ENCODE assay signal across 13 cellular contexts in the genomic region with DNA sequence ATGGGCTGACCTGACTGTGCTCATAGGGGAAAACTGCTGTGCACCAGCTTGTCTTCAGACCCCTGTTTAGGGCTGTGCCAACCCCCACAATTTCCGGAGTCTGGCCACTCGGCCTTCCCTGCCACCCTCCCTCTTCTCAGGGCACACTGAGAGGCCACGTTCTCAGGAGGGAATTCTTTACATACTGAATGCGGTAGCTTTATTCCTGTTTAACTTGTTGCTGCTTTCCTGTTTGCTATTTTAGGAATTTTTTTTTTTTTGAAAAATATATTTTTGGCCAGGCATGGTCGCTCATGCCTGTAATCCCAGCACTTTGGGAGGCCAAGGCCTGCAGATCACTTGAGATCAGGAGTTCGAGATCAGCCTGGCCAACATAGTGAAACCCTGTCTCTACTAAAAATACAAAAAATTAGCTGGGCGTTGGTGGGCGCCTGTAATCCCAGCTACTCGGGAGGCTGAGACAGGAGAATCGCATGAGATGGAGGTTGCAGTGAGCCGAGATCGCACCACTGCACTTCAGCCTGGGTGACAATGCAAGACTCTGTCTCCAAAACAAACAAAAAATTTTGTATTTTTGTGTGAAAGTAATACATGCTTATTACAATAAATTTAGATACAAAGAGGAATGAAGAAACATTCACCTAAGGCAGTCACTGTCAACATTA. TPM values are rescaled to one million over a fixed set of nuclear protein-coding genes. Genes with fewer than 3 reads are reported as not detected.
DNase-seq lines count a peak whose midpoint lies in the region; ATAC-seq and TF ChIP-seq lines count a peak whose summit lies in the region.
"Had no signal": no experiment of that assay in that cellular context is flagged by ENCODE, and none has a peak within 500 bp of the region (broad histone marks: within the 10 kb centered on the region; RNA-seq: fewer than 3 reads in every experiment).

No MANE protein-coding gene starts in this region.

- peak overlapping the region in 6 of 10 donors; percentile 47 to 63 (median 53) for H3K4me3 Mint-ChIP-seq in naive thymus-derived CD4-positive, alpha-beta T cell

- peaks cover 0 to 41% (median 23%) of the 10 kb centered on the region in 5 donors for H3K36me3 Mint-ChIP-seq in naive thymus-derived CD4-positive, alpha-beta T cell

- 66 to 72% (median 70%) methylated on average over 12 of the region's 12 CpGs for WGBS in heart left ventricle, 4 donors
- 71 to 75% methylated on average over 12 of the region's 12 CpGs for WGBS in body of pancreas, 2 donors
- WGBS in upper lobe of left lung, 2 donors = 68% methylated on average over 12 of the region's 12 CpGs

- CTCF ChIA-PET in naive thymus-derived CD4-positive, alpha-beta T cell (lab: Charles Lee) = interaction anchor here (0.6 to 1.6 kb wide), 2 partner anchors 27 to 55 kb away, joined by 3 to 6 read pairs; no protein-coding TSS in a partner anchor

- H3K4me1 ChIP-seq in heart left ventricle = peaks cover 10 to 57% (median 39%) of the 10 kb centered on the region in 12 donors
- H3K4me1 ChIP-seq in body of pancreas = peaks cover 52% of the 10 kb centered on the region
- H3K4me1 ChIP-seq in naive thymus-derived CD4-positive, alpha-beta T cell (ENCODE audit: control insufficient read depth in 2 of 2, insufficient read depth in 2 of 2, low read length in 2 of 2) = peaks cover 14 to 53% of the 10 kb centered on the region in 2 donors
- H3K4me1 ChIP-seq in upper lobe of left lung = peaks cover 27 to 47% (median 41%) of the 10 kb centered on the region in 4 donors
- H3K4me1 ChIP-seq: HAP-1 had no signal

- H3K36me3 ChIP-seq in heart left ventricle = peaks cover 0 to 57% (median 35%) of the 10 kb centered on the region in 9 donors
- no peaks in the 10 kb centered on the region for H3K36me3 ChIP-seq in body of pancreas (replicated peaks in 1 of 2; ENCODE audit: insufficient read depth in 1 of 2, low read depth in 2 of 2)
- H3K36me3 ChIP-seq in naive thymus-derived CD4-positive, alpha-beta T cell (ENCODE audit: control insufficient read depth in 2 of 3, insufficient read depth in 3 of 3, low read length in 3 of 3) = peaks cover 0 to 3% (median 0%) of the 10 kb centered on the region in 3 experiments
- H3K36me3 ChIP-seq in upper lobe of left lung = peaks cover 0 to 6% (median under 1%) of the 10 kb centered on the region in 4 donors
- H3K36me3 ChIP-seq: HAP-1, WERI-Rb-1 had no signal

- POLR2A ChIA-PET in naive thymus-derived CD4-positive, alpha-beta T cell (lab: Charles Lee) = interaction anchor here (0.6 to 2.7 kb wide), 9 partner anchors 11 to 75 kb away, joined by 3 to 21 read pairs (median 3); a partner anchor contains a TSS

- TF ChIP-seq POLR2A in heart left ventricle (IDR thresholded peaks at IDR 0.05) (no peak), body of pancreas (IDR thresholded peaks at IDR 0.05) (no peak), upper lobe of left lung (IDR thresholded peaks at IDR 0.05) (no peak)

- TF ChIP-seq EP300 in upper lobe of left lung (IDR thresholded peaks at IDR 0.05) = no peak

- DNase-seq in heart left ventricle (peak in 1 of 5 donors; percentile 10), left cardiac atrium (no peak), body of pancreas (no peak), upper lobe of left lung (no peak), left lobe of liver (ENCODE audit: low spot score) (no peak)
- DNase-seq in naive thymus-derived CD4-positive, alpha-beta T cell = no peak
- DNase-seq in stimulated activated CD4-positive, alpha-beta T cell treated with anti-CD3 and anti-CD28 coated beads, Interleukin-2, amount 100 ng/mL, for 48 hours = no peak
- DNase-seq: NCI-H524; stimulated activated CD4-positive, alpha-beta T cell treated with anti-CD3 and anti-CD28 coated beads, Interleukin-4, amount 100 ng/mL, for 4 hours; WERI-Rb-1 had no signal

- intact Hi-C loops in heart left ventricle (cut with DNase I) (loop anchor here in 3 of 10 donors (2.0 to 5.0 kb wide), 2 partner anchors 33 to 40 kb away; a partner anchor contains a TSS), left cardiac atrium (cut with DNase I) (no loop called here), body of pancreas (cut with DNase I) (no loop called here)
- intact Hi-C loops in naive thymus-derived CD4-positive, alpha-beta T cell (cut with micrococcal nuclease) = loop anchor here (1.0 to 5.0 kb wide), 5 partner anchors 28 to 74 kb away; a partner anchor contains a TSS

- no peaks in the 10 kb centered on the region for H3K27me3 Mint-ChIP-seq in naive thymus-derived CD4-positive, alpha-beta T cell
- H3K27me3 Mint-ChIP-seq: central memory CD8-positive, alpha-beta T cell had no signal

- H3K27me3 ChIP-seq in heart left ventricle (no peaks in the 10 kb centered on the region), body of pancreas (no peaks in the 10 kb centered on the region), upper lobe of left lung (no peaks in the 10 kb centered on the region)
- no peaks in the 10 kb centered on the region for H3K27me3 ChIP-seq in naive thymus-derived CD4-positive, alpha-beta T cell (ENCODE audit: control insufficient read depth in 2 of 2, insufficient read depth in 2 of 2, low read length in 2 of 2)

- ATAC-seq in heart left ventricle = no peak
- no peak for ATAC-seq in left cardiac atrium
- no peak for ATAC-seq in body of pancreas
- ATAC-seq in naive thymus-derived CD4-positive, alpha-beta T cell = no peak
- no peak for ATAC-seq in upper lobe of left lung (ENCODE audit: low FRiP score in 2 of 2)
- ATAC-seq in left lobe of liver = no peak
- no peak for ATAC-seq in GM18907 (IDR thresholded peaks at IDR 0.05; ENCODE audit: unreplicated experiment)

- TF ChIP-seq CTCF in heart left ventricle (IDR thresholded peaks at IDR 0.05) (no peak), body of pancreas (IDR thresholded peaks at IDR 0.05) (no peak), upper lobe of left lung (IDR thresholded peaks at IDR 0.05) (no peak)

- H3K9me3 ChIP-seq in heart left ventricle = no peaks in the 10 kb centered on the region
- H3K9me3 ChIP-seq in body of pancreas = no peaks in the 10 kb centered on the region
- H3K9me3 ChIP-seq in naive thymus-derived CD4-positive, alpha-beta T cell (ENCODE audit: control insufficient read depth in 2 of 3, low read length in 3 of 3) = no peaks in the 10 kb centered on the region
- no peaks in the 10 kb centered on the region for H3K9me3 ChIP-seq in upper lobe of left lung
- H3K9me3 ChIP-seq: HAP-1 had no signal

- H3K27ac Mint-ChIP-seq in naive thymus-derived CD4-positive, alpha-beta T cell = peak overlapping the region in 8 of 9 donors; percentile 90 to 94 (median 92)

- no peak overlapping the region for H3K4me3 ChIP-seq in heart left ventricle
- no peak overlapping the region for H3K4me3 ChIP-seq in body of pancreas
- no peak overlapping the region for H3K4me3 ChIP-seq in naive thymus-derived CD4-positive, alpha-beta T cell (ENCODE audit: low read length)
- no peak overlapping the region for H3K4me3 ChIP-seq in upper lobe of left lung
- H3K4me3 ChIP-seq: HAP-1 had no signal

- H3K27ac ChIP-seq in heart left ventricle (peak overlapping the region; percentile 44 to 88 (median 74)), body of pancreas (peak overlapping the region; percentile 69 to 80 (median 76)), upper lobe of left lung (peak overlapping the region; percentile 13 to 79 (median 59))
- H3K27ac ChIP-seq in naive thymus-derived CD4-positive, alpha-beta T cell (ENCODE audit: low read depth, low read length) = peak overlapping the region; percentile 42

- peaks cover 26 to 74% (median 48%) of the 10 kb centered on the region in 7 donors for H3K4me1 Mint-ChIP-seq in naive thymus-derived CD4-positive, alpha-beta T cell

- peaks cover 0 to 12% (median 0%) of the 10 kb centered on the region in 11 donors for H3K9me3 Mint-ChIP-seq in naive thymus-derived CD4-positive, alpha-beta T cell
- H3K9me3 Mint-ChIP-seq: central memory CD8-positive, alpha-beta T cell had no signal

RNA-seq across cellular contexts. Expression of a gene that starts 39.5 kb away (rescaled TPM):
- 100 to 1,000 TPM in 4 of 9 donors, 10 to 100 TPM in 5; 52.1 to 136 (median 92.0) TPM for total RNA-seq in heart left ventricle
- polyA plus RNA-seq in heart left ventricle = 10 to 100 TPM; 22.6 to 75.1 TPM
- 10 to 100 TPM; 66.1 to 80.6 TPM for total RNA-seq in left cardiac atrium
- total RNA-seq in body of pancreas = 10 to 100 TPM; 45.1 to 78.4 TPM
- 100 to 1,000 TPM in 3 of 5 experiments, 10 to 100 TPM in 2; 49.5 to 124 (median 107) TPM for total RNA-seq in naive thymus-derived CD4-positive, alpha-beta T cell
- 10 to 100 TPM; 15.3 to 31.2 TPM for polyA plus RNA-seq in naive thymus-derived CD4-positive, alpha-beta T cell
- total RNA-seq in upper lobe of left lung = 100 to 1,000 TPM in 1 of 6 donors, 10 to 100 TPM in 5; 36.6 to 193 (median 52.2) TPM
- 33.1 TPM for total RNA-seq in left lobe of liver

Comparison
In these comparisons a context has a peak if more than half of its experiments do, and no peak if none do; other contexts are left out.
1. intact Hi-C loops: an anchor here in naive thymus-derived CD4-positive, alpha-beta T cell (1.0 to 5.0 kb wide); none called in left cardiac atrium and body of pancreas.